In genomic region chr3:53579636-53580035, GRCh38 we compare ENCODE assay signal across 24 cellular contexts.
"Had no signal": no experiment of that assay in that cellular context is flagged by ENCODE, and none has a peak within 500 bp of the region (broad histone marks: within the 10 kb centered on the region; RNA-seq: fewer than 3 reads in every experiment).

No MANE protein-coding gene starts in this region.

- H3K27ac ChIP-seq: brain microvascular endothelial cell, cardiac muscle cell, RWPE1, SJCRH30, WERI-Rb-1 had no signal

- H3K4me1 ChIP-seq: SJCRH30 had no signal

- H3K27me3 ChIP-seq: brain microvascular endothelial cell, cardiac muscle cell, SJCRH30 had no signal

- H3K4me3 ChIP-seq: cardiac muscle cell, SJCRH30 had no signal

- H3K9me3 ChIP-seq: SJCRH30, SK-N-SH had no signal

- H3K36me3 ChIP-seq: brain microvascular endothelial cell, cardiac muscle cell, SJCRH30, WERI-Rb-1 had no signal

- DNase-seq: activated CD4-positive, alpha-beta memory T cell treated with anti-CD3 and anti-CD28 coated beads, Interleukin-2, amount 10 ng/mL, durations not matched to agents 7 days and 5 days; activated CD4-positive, alpha-beta T cell treated with anti-CD3 and anti-CD28 coated beads for 36 hours; activated CD4-positive, alpha-beta T cell treated with anti-CD3 and anti-CD28 coated beads, Interleukin-2, amount 50 U/mL, for 1 hour; activated gamma-delta T cell; activated naive CD4-positive, alpha-beta T cell treated with anti-CD3 and anti-CD28 coated beads for 36 hours; activated T-cell treated with anti-CD3 and anti-CD28 coated beads for 4 hours; activated T-cell treated with anti-CD3 and anti-CD28 coated beads, Interleukin-2, amount 50 U/mL, for 48 hours; brain microvascular endothelial cell; KG1; NCI-H1092; NCI-H1436; NCI-H187 treated with DMSO at 0.1 percent for 48 hours; NCI-H2107; NCI-H2171 treated with DMSO at 0.1 percent for 48 hours; NCI-H345; NCI-H510A treated with DMSO at 0.1 percent for 48 hours; NCI-H82; Right ventricle myocardium superior; SJCRH30; SK-N-SH; T-helper 1 cell; WERI-Rb-1 had no signal
